9 cellular contexts compared by ENCODE assay signal in the genomic region with DNA sequence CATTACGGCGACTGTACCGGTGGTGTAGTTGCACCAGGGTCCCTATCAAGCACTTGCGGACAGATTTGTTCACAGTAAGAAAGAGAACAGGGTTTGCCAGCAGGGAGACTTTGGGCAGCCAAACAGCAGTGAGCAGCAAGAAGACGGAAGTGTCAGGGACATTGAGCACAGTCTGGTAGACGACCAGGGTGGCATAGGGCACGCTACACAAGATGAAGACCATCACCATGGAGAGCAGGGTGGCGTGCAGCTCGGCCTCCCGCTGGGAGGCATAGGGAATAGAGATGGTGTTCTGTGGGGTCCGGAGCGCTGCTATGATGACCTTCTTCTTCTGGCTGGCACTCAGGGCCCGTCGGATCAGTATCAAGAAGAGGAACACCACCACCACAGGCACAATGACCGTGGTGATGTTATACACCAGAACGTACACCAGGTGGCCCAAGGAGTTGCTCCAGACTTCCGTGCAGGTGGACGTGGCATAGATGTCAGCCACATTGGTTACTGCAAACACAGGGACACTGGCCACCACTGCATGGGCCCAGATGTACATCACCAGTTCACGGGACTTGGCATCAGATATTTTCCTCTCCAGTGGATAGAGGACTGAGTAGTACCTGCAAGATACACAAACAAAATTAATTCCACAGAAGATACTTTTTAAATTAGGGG. TPM values are rescaled to one million over a fixed set of nuclear protein-coding genes. Genes with fewer than 3 reads are reported as not detected.
DNase-seq lines count a peak whose midpoint lies in the region; ATAC-seq and TF ChIP-seq lines count a peak whose summit lies in the region.
"Had no signal": no experiment of that assay in that cellular context is flagged by ENCODE, and none has a peak within 500 bp of the region (broad histone marks: within the 10 kb centered on the region; RNA-seq: fewer than 3 reads in every experiment).

No MANE protein-coding gene starts in this region.

- DNase-seq in COLO668 (lab: John Stamatoyannopoulos, UW; ENCODE audit: unreplicated experiment) (peak; percentile 49), KBM-7 (peak; percentile 36), body of pancreas (peak; percentile 50 to 65 (median 57)), osteoblast (ENCODE audit: insufficient read length, low spot score, missing footprints) (no peak), inferior parietal cortex (ENCODE audit: extremely low spot score) (no peak), NK-92 (lab: John Stamatoyannopoulos, UW; ENCODE audit: unreplicated experiment) (no peak), lower leg skin (ENCODE audit: low spot score in 2 of 2) (no peak)

- ATAC-seq in GM18867 (IDR thresholded peaks at IDR 0.05; ENCODE audit: unreplicated experiment) (peak; percentile 81), body of pancreas (peak; percentile 67)

- TF ChIP-seq POLR2A in body of pancreas (IDR thresholded peaks at IDR 0.05) = no peak
- TF ChIP-seq POLR2A in lower leg skin (IDR thresholded peaks at IDR 0.05) = no peak

- no peaks in the 10 kb centered on the region for H3K4me1 ChIP-seq in body of pancreas
- H3K4me1 ChIP-seq in osteoblast (ENCODE audit: insufficient read depth, low read length) = no peaks in the 10 kb centered on the region

- intact Hi-C loops in body of pancreas (cut with DNase I) (no loop called here), lower leg skin (cut with DNase I; ENCODE audit: low total_unique reads) (no loop called here)

- no peaks in the 10 kb centered on the region for H3K36me3 ChIP-seq in body of pancreas (replicated peaks in 1 of 2; ENCODE audit: insufficient read depth in 1 of 2, low read depth in 2 of 2)
- peaks cover 44% of the 10 kb centered on the region for H3K36me3 ChIP-seq in osteoblast (ENCODE audit: insufficient read depth, low read length)

- H3K27ac ChIP-seq in body of pancreas = no peak overlapping the region
- no peak overlapping the region for H3K27ac ChIP-seq in osteoblast (ENCODE audit: low read depth, low read length)
- H3K27ac ChIP-seq: epithelial cell of prostate had no signal

- no peak overlapping the region for H3K4me2 ChIP-seq in osteoblast (ENCODE audit: insufficient read depth, low read length)

- H3K9me3 ChIP-seq in body of pancreas (no peaks in the 10 kb centered on the region), osteoblast (ENCODE audit: low read depth, low read length) (no peaks in the 10 kb centered on the region)

- H3K4me3 ChIP-seq in body of pancreas = no peak overlapping the region
- H3K4me3 ChIP-seq in osteoblast (ENCODE audit: insufficient read depth, low read length) = no peak overlapping the region
- no peak overlapping the region for H3K4me3 ChIP-seq in lower leg skin (ENCODE audit: low read depth, poor library complexity, severe bottlenecking)

- 57 to 65% methylated on average over 17 to 19 of the region's 19 CpGs for WGBS in body of pancreas, 2 donors
- 90 to 91% methylated on average over 19 of the region's 19 CpGs for WGBS in lower leg skin, 2 donors

- TF ChIP-seq CTCF in body of pancreas (IDR thresholded peaks at IDR 0.05) = peak in 6 of 7 experiments; percentile 27 to 65 (median 48)
- TF ChIP-seq CTCF in osteoblast (IDR thresholded peaks at IDR 0.05; ENCODE audit: extremely low read depth, low read depth, low read length) = peak; percentile 49
- no peak for TF ChIP-seq CTCF in lower leg skin (IDR thresholded peaks at IDR 0.05)

- H4K20me1 ChIP-seq in osteoblast (ENCODE audit: insufficient read depth, low read length) = peaks cover 16% of the 10 kb centered on the region

- H2AFZ ChIP-seq in osteoblast (ENCODE audit: low read length) = no peak overlapping the region

- peaks cover 38% of the 10 kb centered on the region for H3K79me2 ChIP-seq in osteoblast (ENCODE audit: insufficient read depth, low read length)

- in situ Hi-C loops in KBM-7 (cut with MboI; ENCODE audit: low pct_unique_long_range_greater_than_20kb, low sequenced_read_pairs) = no loop called here

- H3K27me3 ChIP-seq in body of pancreas (no peaks in the 10 kb centered on the region), osteoblast (ENCODE audit: insufficient read depth, low read length) (no peaks in the 10 kb centered on the region)

RNA-seq across cellular contexts. Expression of gene FSIP1, which starts 19.1 kb away (rescaled TPM):
- total RNA-seq in body of pancreas (under 1 TPM in 1 of 2 donors, not detected in 1; 0.33 TPM), osteoblast (2.1 and 3.6 TPM in 2 replicates), lower leg skin (under 1 TPM in 1 of 4 donors, not detected in 3; 0.17 TPM)

Comparison
In these comparisons a context has a peak if more than half of its experiments do, and no peak if none do; other contexts are left out.
1. DNase-seq: peak in COLO668 (single experiment), KBM-7 (single experiment) and body of pancreas (4 of 4); none in osteoblast (single experiment), inferior parietal cortex (single experiment), NK-92 (single experiment) and lower leg skin (0 of 2).
2. CTCF ChIP-seq: peak in body of pancreas (6 of 7) and osteoblast (single experiment); none in lower leg skin (0 of 3).